9 cellular contexts compared by ENCODE assay signal in genomic region chr2:20584637-20585321, GRCh38.
DNase-seq lines count a peak whose midpoint lies in the region; ATAC-seq lines count a peak whose summit lies in the region.
"Had no signal": no experiment of that assay in that cellular context is flagged by ENCODE, and none has a peak within 500 bp of the region (broad histone marks: within the 10 kb centered on the region; RNA-seq: fewer than 3 reads in every experiment).

No MANE protein-coding gene starts in this region.

- DNase-seq in 8988T (peak; percentile 56), M059J (ENCODE audit: low read depth) (peak; percentile 99), epidermal melanocyte (ENCODE audit: insufficient read length, low spot score) (peak; percentile 60), midbrain (lab: John Stamatoyannopoulos, UW) (peak; percentile 83), NCI-H187 treated with DMSO at 0.1 percent for 48 hours (lab: John Stamatoyannopoulos, UW) (no peak)
- no peak for DNase-seq in activated CD4-positive, alpha-beta memory T cell treated with anti-CD3 and anti-CD28 coated beads for 36 hours
- DNase-seq in activated CD8-positive, alpha-beta memory T cell treated with anti-CD3 and anti-CD28 coated beads, Interleukin-2, amount 50 U/mL, for 48 hours: no peak
- DNase-seq: NCI-H2081 treated with DMSO at 0.1 percent for 48 hours had no signal

- H3K4me3 Mint-ChIP-seq in activated CD4-positive, alpha-beta memory T cell treated with anti-CD3 and anti-CD28 coated beads for 36 hours: no peak overlapping the region

- H3K4me1 Mint-ChIP-seq in activated CD4-positive, alpha-beta memory T cell treated with anti-CD3 and anti-CD28 coated beads for 36 hours (ENCODE audit: low read depth): peaks cover 8% of the 10 kb centered on the region

- no peak for ATAC-seq in HG03025 (IDR thresholded peaks at IDR 0.05; ENCODE audit: low FRiP score, unreplicated experiment)

- H3K36me3 Mint-ChIP-seq in activated CD4-positive, alpha-beta memory T cell treated with anti-CD3 and anti-CD28 coated beads for 36 hours: no peaks in the 10 kb centered on the region

- POLR2A ChIA-PET in activated CD4-positive, alpha-beta memory T cell treated with anti-CD3 and anti-CD28 coated beads for 36 hours (lab: Charles Lee): no interaction called here

- H3K9me3 Mint-ChIP-seq in activated CD4-positive, alpha-beta memory T cell treated with anti-CD3 and anti-CD28 coated beads for 36 hours: peaks cover 9% of the 10 kb centered on the region

- no peaks in the 10 kb centered on the region for H3K27me3 Mint-ChIP-seq in activated CD4-positive, alpha-beta memory T cell treated with anti-CD3 and anti-CD28 coated beads for 36 hours

- no peak overlapping the region for H3K27ac Mint-ChIP-seq in activated CD4-positive, alpha-beta memory T cell treated with anti-CD3 and anti-CD28 coated beads for 36 hours

- intact Hi-C loops in activated CD4-positive, alpha-beta memory T cell treated with anti-CD3 and anti-CD28 coated beads for 36 hours (cut with micrococcal nuclease): no loop called here

- CTCF ChIA-PET in activated CD4-positive, alpha-beta memory T cell treated with anti-CD3 and anti-CD28 coated beads for 36 hours (lab: Charles Lee): no interaction called here

Comparison
In these comparisons a context has a peak if more than half of its experiments do, and no peak if none do; other contexts are left out.
1. DNase-seq: peak in 8988T (single experiment), M059J (single experiment), epidermal melanocyte (single experiment) and midbrain (single experiment); none in activated CD4-positive, alpha-beta memory T cell treated with anti-CD3 and anti-CD28 coated beads for 36 hours (single experiment), activated CD8-positive, alpha-beta memory T cell treated with anti-CD3 and anti-CD28 coated beads, Interleukin-2, amount 50 U/mL, for 48 hours (single experiment) and NCI-H187 treated with DMSO at 0.1 percent for 48 hours (single experiment).